Comparison of ENCODE assay signal across 7 cellular contexts in genomic region chr3:153058041-153058688, GRCh38.
A peak's percentile ranks its signal among the peaks of the same experiment; 100 is the strongest.
DNase-seq lines count a peak whose midpoint lies in the region; TF ChIP-seq lines count a peak whose summit lies in the region.
"Not testable (repeated sequence)": the region's sequence is repeated elsewhere in the genome, so short reads cannot be mapped to it uniquely, and the experiment has no call there.

No MANE protein-coding gene starts in this region.

- DNase-seq in EH (ENCODE audit: low read depth), result peak; percentile 83
- DNase-seq in HS-27A (ENCODE audit: low read depth), result peak; percentile 62
- DNase-seq in NOMO-1 treated with dmso at 0.1 percent for 144 hours (lab: John Stamatoyannopoulos, UW; ENCODE audit: unreplicated experiment), result peak; percentile 22
- DNase-seq in SKM-1 treated with dmso at 0.1 percent for 144 hours (lab: John Stamatoyannopoulos, UW; ENCODE audit: unreplicated experiment), result peak; percentile 57
- peak; percentile 95 for DNase-seq in brain microvascular endothelial cell
- DNase-seq in fibroblast of peridontal ligament (ENCODE audit: extremely low read depth), result peak; percentile 78
- peak; percentile 75 for DNase-seq in myocyte (ENCODE audit: low read depth)

- H3K27ac ChIP-seq in brain microvascular endothelial cell, result peak overlapping the region; percentile 83

- in situ Hi-C loops in brain microvascular endothelial cell (cut with HindIII; ENCODE audit: low pct_ligation_motif_present, low sequenced_read_pairs), result loop anchor here (25.0 kb wide), 2 partner anchors 104 to 229 kb away; partner anchors contain the start of gene RAP2B

- H3K36me3 ChIP-seq in brain microvascular endothelial cell (replicated peaks), result not testable (repeated sequence)

- not testable (repeated sequence) for H3K27me3 ChIP-seq in brain microvascular endothelial cell (replicated peaks)

- H3K4me3 ChIP-seq in brain microvascular endothelial cell (ENCODE audit: low read depth, low read length), result not testable (repeated sequence)

- TF ChIP-seq CTCF in brain microvascular endothelial cell (IDR thresholded peaks at IDR 0.05; ENCODE audit: low read depth, low read length, missing control alignments), result not testable (repeated sequence)

Comparison
In these comparisons a context has a peak if more than half of its experiments do, and no peak if none do; other contexts are left out.
1. DNase-seq: peak in every context shown above with its lines; median percentile 95 in brain microvascular endothelial cell; 83 in EH; 78 in fibroblast of peridontal ligament; 75 in myocyte; 62 in HS-27A; 57 in SKM-1 treated with dmso at 0.1 percent for 144 hours; 22 in NOMO-1 treated with dmso at 0.1 percent for 144 hours.